In the genomic region with DNA sequence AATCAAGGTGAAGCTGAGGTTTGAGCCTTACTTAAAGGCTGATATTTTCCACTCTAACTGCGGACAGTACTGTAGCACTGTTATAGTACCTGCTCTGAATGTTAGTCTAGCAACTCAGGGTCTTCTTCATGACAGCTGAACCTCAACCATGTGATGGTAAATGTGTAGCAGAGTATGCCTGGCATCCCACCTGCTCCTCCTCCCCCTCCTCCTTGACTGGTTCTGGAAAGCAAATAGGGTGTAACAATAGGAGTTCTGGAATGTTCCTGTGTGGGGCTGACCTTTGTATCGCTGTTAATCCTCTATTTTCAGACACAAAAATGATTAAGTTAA, we compare ENCODE assay signal across 14 cellular contexts. TPM values are rescaled to one million over a fixed set of nuclear protein-coding genes. Genes with fewer than 3 reads are reported as not detected.
DNase-seq lines count a peak whose midpoint lies in the region; ATAC-seq and TF ChIP-seq lines count a peak whose summit lies in the region.
"Had no signal": no experiment of that assay in that cellular context is flagged by ENCODE, and none has a peak within 500 bp of the region (broad histone marks: within the 10 kb centered on the region; RNA-seq: fewer than 3 reads in every experiment).

No MANE protein-coding gene starts in this region.

- peaks cover 2% of the 10 kb centered on the region for H3K27me3 ChIP-seq in CD8-positive, alpha-beta T cell (ENCODE audit: insufficient read depth, low read length)
- no peaks in the 10 kb centered on the region for H3K27me3 ChIP-seq in effector memory CD4-positive, alpha-beta T cell (replicated peaks; ENCODE audit: control insufficient read depth, insufficient read depth, low read length, poor library complexity, severe bottlenecking)
- H3K27me3 ChIP-seq: BE2C had no signal

- no peak overlapping the region for H3K4me3 ChIP-seq in CD8-positive, alpha-beta T cell (ENCODE audit: low read depth, low read length)
- H3K4me3 ChIP-seq in effector memory CD4-positive, alpha-beta T cell (ENCODE audit: insufficient read depth, low read depth, low read length, poor library complexity, severe bottlenecking), result no peak overlapping the region

- no peak overlapping the region for H3K27ac ChIP-seq in CD8-positive, alpha-beta T cell (ENCODE audit: low read depth, low read length)
- H3K27ac ChIP-seq in effector memory CD4-positive, alpha-beta T cell (ENCODE audit: insufficient read depth, low read length, poor library complexity, severe bottlenecking), result peak overlapping the region; percentile 50

- no peak for ATAC-seq in CD8-positive, alpha-beta T cell
- no peak for ATAC-seq in GM19023 (IDR thresholded peaks at IDR 0.05; ENCODE audit: unreplicated experiment)

- intact Hi-C loops in CD8-positive, alpha-beta T cell (cut with DNase I, micrococcal nuclease), result no loop called here

- DNase-seq in CD8-positive, alpha-beta T cell, result no peak
- DNase-seq in HT-29 (ENCODE audit: low spot score), result peak; percentile 26
- DNase-seq in effector memory CD4-positive, alpha-beta T cell, result no peak
- peak; percentile 23 for DNase-seq in renal cortical epithelial cell (ENCODE audit: low read depth)
- no peak for DNase-seq in NCI-H1930 (lab: John Stamatoyannopoulos, UW)
- no peak for DNase-seq in putamen (ENCODE audit: low spot score)
- DNase-seq: BE2C, H9, Karpas-422, NCI-H1417 treated with DMSO at 0.1 percent for 48 hours, NCI-H2029 treated with DMSO at 0.1 percent for 48 hours, NCI-H524, SIG-M5 had no signal

- CTCF ChIA-PET in CD8-positive, alpha-beta T cell (lab: Charles Lee), result interaction anchor here (0.9 kb wide), 1 partner anchor 406 kb away, joined by 3 read pairs; no protein-coding TSS in a partner anchor

- no peak for TF ChIP-seq CTCF in CD8-positive, alpha-beta T cell (IDR thresholded peaks at IDR 0.05)

- no peaks in the 10 kb centered on the region for H3K36me3 Mint-ChIP-seq in CD8-positive, alpha-beta T cell

- H3K9me3 ChIP-seq in CD8-positive, alpha-beta T cell (ENCODE audit: low read length), result no peaks in the 10 kb centered on the region
- no peaks in the 10 kb centered on the region for H3K9me3 ChIP-seq in effector memory CD4-positive, alpha-beta T cell (ENCODE audit: control insufficient read depth, low read length)
- H3K9me3 ChIP-seq: BE2C had no signal

- H3K27ac Mint-ChIP-seq in CD8-positive, alpha-beta T cell, result peak overlapping the region; percentile 30

- no peak overlapping the region for H3K4me3 Mint-ChIP-seq in CD8-positive, alpha-beta T cell
- H3K4me3 Mint-ChIP-seq: H9 had no signal

- H3K4me1 ChIP-seq in CD8-positive, alpha-beta T cell (ENCODE audit: insufficient read depth, low read length), result no peaks in the 10 kb centered on the region
- H3K4me1 ChIP-seq in effector memory CD4-positive, alpha-beta T cell (ENCODE audit: control insufficient read depth, insufficient read depth, low read length, poor library complexity, severe bottlenecking), result no peaks in the 10 kb centered on the region
- H3K4me1 ChIP-seq: BE2C had no signal

- H3K27me3 Mint-ChIP-seq in CD8-positive, alpha-beta T cell (ENCODE audit: low read depth), result peaks cover 4% of the 10 kb centered on the region

- no peaks in the 10 kb centered on the region for H3K9me3 Mint-ChIP-seq in CD8-positive, alpha-beta T cell
- H3K9me3 Mint-ChIP-seq: H9 had no signal

- no peaks in the 10 kb centered on the region for H3K4me1 Mint-ChIP-seq in CD8-positive, alpha-beta T cell (ENCODE audit: low read depth)

- no peaks in the 10 kb centered on the region for H3K36me3 ChIP-seq in CD8-positive, alpha-beta T cell (ENCODE audit: insufficient read depth, low read length)
- no peaks in the 10 kb centered on the region for H3K36me3 ChIP-seq in effector memory CD4-positive, alpha-beta T cell (ENCODE audit: control insufficient read depth, insufficient read depth, low read length)
- H3K36me3 ChIP-seq: BE2C had no signal

- POLR2A ChIA-PET in CD8-positive, alpha-beta T cell (lab: Charles Lee), result no interaction called here

RNA-seq across cellular contexts. Expression of a gene that starts 0.4 kb away (rescaled TPM):
- 1 to 10 TPM; 2.3 to 2.4 TPM for total RNA-seq in CD8-positive, alpha-beta T cell
- 0.18 and 0.31 TPM in 2 replicates for total RNA-seq in HT-29 (2014; rRNA removed; shearing (Covaris generic))
- 1.4 and 204 TPM in 2 replicates for total RNA-seq in renal cortical epithelial cell
- total RNA-seq: H9 had no signal

RNA-seq across cellular contexts. Expression of a gene that starts 58.2 kb away (rescaled TPM):
- total RNA-seq in CD8-positive, alpha-beta T cell, result not detected
- not detected in 2 replicates for total RNA-seq in HT-29 (2014; rRNA removed; shearing (Covaris generic))
- 1.5 and 14.1 TPM in 2 replicates for total RNA-seq in renal cortical epithelial cell

Comparison
In these comparisons a context has a peak if more than half of its experiments do, and no peak if none do; other contexts are left out.
1. DNase-seq: peak in HT-29 (single experiment) and renal cortical epithelial cell (single experiment); none in CD8-positive, alpha-beta T cell (0 of 7), effector memory CD4-positive, alpha-beta T cell (0 of 3), NCI-H1930 (0 of 2) and putamen (single experiment).